Comparison of ENCODE assay signal across 10 cellular contexts in genomic region chr11:118010738-118011461, GRCh38. TPM values are rescaled to one million over a fixed set of nuclear protein-coding genes. Genes with fewer than 3 reads are reported as not detected.
DNase-seq lines count a peak whose midpoint lies in the region; ATAC-seq, FAIRE-seq and TF ChIP-seq lines count a peak whose summit lies in the region.
"Had no signal": no experiment of that assay in that cellular context is flagged by ENCODE, and none has a peak within 500 bp of the region (broad histone marks: within the 10 kb centered on the region; RNA-seq: fewer than 3 reads in every experiment).

No MANE protein-coding gene starts in this region.

- no peak for TF ChIP-seq CTCF in OCI-LY1 (IDR thresholded peaks at IDR 0.05; ENCODE audit: low read length)
- no peak for TF ChIP-seq CTCF in D721Med (IDR thresholded peaks at IDR 0.05; ENCODE audit: insufficient read depth, missing control alignments)

- no peaks in the 10 kb centered on the region for H3K36me3 ChIP-seq in OCI-LY1 (ENCODE audit: insufficient read depth, low read length)

- peak overlapping the region in 3 of 5 donors; percentile 20 to 47 (median 39) for H3K4me3 Mint-ChIP-seq in immature natural killer cell

- FAIRE-seq in D721Med (lab: Jason Lieb, UNC): no peak
- FAIRE-seq in frontal cortex (lab: Jason Lieb, UNC): no peak

- H3K9me3 ChIP-seq in OCI-LY1 (ENCODE audit: low read length): no peaks in the 10 kb centered on the region

- no peaks in the 10 kb centered on the region for H3K27me3 ChIP-seq in OCI-LY1 (ENCODE audit: insufficient read depth, low read length)

- no peaks in the 10 kb centered on the region for H4K20me1 ChIP-seq in OCI-LY1 (ENCODE audit: insufficient read depth, low read length)

- peak overlapping the region; percentile 53 to 97 (median 92) for H3K27ac Mint-ChIP-seq in immature natural killer cell

- peaks cover 99 to 100% of the 10 kb centered on the region in 2 donors for H3K4me1 Mint-ChIP-seq in immature natural killer cell

- no peaks in the 10 kb centered on the region for H3F3A ChIP-seq in OCI-LY1 (ENCODE audit: insufficient read depth, low read length)

- peak overlapping the region; percentile 36; the same call in 1 of the 2 replicates for H3K9ac ChIP-seq in OCI-LY1 (ENCODE audit: low read length)
- H3K9ac ChIP-seq: KMS-11 had no signal

- peak; percentile 78 for ATAC-seq in GM18867 (IDR thresholded peaks at IDR 0.05; ENCODE audit: unreplicated experiment)
- ATAC-seq in HG02678 (IDR thresholded peaks at IDR 0.05; ENCODE audit: unreplicated experiment): peak; percentile 73

- peak overlapping the region; percentile 34; the same call in 1 of the 2 replicates for H3K4me2 ChIP-seq in OCI-LY1 (ENCODE audit: low read length)
- H3K4me2 ChIP-seq: KMS-11 had no signal

- H3K27ac ChIP-seq in OCI-LY1 (ENCODE audit: low read depth, low read length, poor library complexity, severe bottlenecking): peak overlapping the region; percentile 94
- H3K27ac ChIP-seq: KMS-11 had no signal

- no peaks in the 10 kb centered on the region for H3K79me2 ChIP-seq in OCI-LY1 (ENCODE audit: insufficient read depth, low read length)

- H2AFZ ChIP-seq in OCI-LY1 (ENCODE audit: low read length): no peak overlapping the region

- no peaks in the 10 kb centered on the region for H3K9me2 ChIP-seq in OCI-LY1 (ENCODE audit: low read depth, low read length)

- DNase-seq in immature natural killer cell: no peak
- no peak for DNase-seq in NCI-H187 (lab: John Stamatoyannopoulos, UW)
- DNase-seq in D721Med (ENCODE audit: insufficient read length, low spot score): no peak
- no peak for DNase-seq in frontal cortex (ENCODE audit: low spot score in 2 of 2)
- DNase-seq in hepatic stellate cell (ENCODE audit: low spot score): no peak

- H3K4me1 ChIP-seq in OCI-LY1 (ENCODE audit: insufficient read depth, low read length, severe bottlenecking): peaks cover 60% of the 10 kb centered on the region

- peak overlapping the region; percentile 23 for H3K4me3 ChIP-seq in OCI-LY1 (ENCODE audit: low read depth, low read length, poor library complexity, severe bottlenecking)

- no peaks in the 10 kb centered on the region for H3K9me3 Mint-ChIP-seq in immature natural killer cell

- H3K27me3 Mint-ChIP-seq in immature natural killer cell (ENCODE audit: low read depth in 3 of 3): peaks cover 0 to 10% (median 4%) of the 10 kb centered on the region in 3 donors

- H3K36me3 Mint-ChIP-seq in immature natural killer cell: peaks cover 0 to 5% (median 4%) of the 10 kb centered on the region in 3 donors

RNA-seq across cellular contexts. Expression of gene IL10RA, which starts 24.7 kb away (rescaled TPM):
- 100 to 1,000 TPM; 215 to 460 (median 264) TPM for polyA plus RNA-seq in immature natural killer cell
- total RNA-seq in frontal cortex: 2.0 TPM
- total RNA-seq: dermis microvascular lymphatic vessel endothelial cell had no signal
